1 cellular context compared by ENCODE assay signal in the genomic region with DNA sequence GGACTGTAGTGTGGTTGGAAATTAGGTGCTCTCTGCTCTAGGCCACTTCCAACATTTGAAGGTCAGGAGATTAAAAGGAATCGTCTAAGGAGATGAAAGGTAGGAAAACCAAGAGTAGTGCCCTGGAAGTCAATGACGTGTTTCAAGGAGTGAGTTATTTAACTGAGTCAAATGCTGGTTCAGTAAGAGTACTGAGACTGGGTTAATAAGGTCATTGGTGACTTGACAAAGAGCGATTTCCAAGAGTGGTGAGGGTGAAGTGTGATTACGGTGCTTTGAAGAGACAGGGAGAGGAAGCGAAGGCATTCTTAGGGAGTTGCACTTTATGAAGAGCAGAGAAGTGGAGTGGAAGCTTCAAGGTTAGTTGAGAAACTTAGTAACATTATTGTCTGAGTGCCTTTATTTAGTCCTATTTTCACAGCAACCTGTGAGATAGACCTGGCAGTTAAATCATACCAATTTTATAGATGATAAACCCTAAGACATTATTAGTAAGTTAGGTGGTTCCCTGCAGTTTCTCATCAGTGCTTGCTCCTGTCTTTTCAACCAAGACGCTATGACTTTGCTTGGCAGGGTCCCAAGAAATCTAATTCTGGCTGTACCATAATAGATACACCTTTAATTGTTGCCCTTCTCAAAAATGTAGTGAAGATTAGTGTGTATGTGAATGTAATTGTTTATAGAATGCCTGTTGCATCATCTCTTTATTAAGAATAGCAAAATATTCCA.
TF ChIP-seq lines count a peak whose summit lies in the region.

No MANE protein-coding gene starts in this region.

TF ChIP-seq in HepG2, 621 proteins besides CTCF, POLR2A, EP300 and RAD21:
- TF ChIP-seq RBM22 (optimal IDR thresholded peaks at IDR 0.05; ENCODE audit: low read length), result peak; percentile 50
- TF ChIP-seq, protein P1, sequence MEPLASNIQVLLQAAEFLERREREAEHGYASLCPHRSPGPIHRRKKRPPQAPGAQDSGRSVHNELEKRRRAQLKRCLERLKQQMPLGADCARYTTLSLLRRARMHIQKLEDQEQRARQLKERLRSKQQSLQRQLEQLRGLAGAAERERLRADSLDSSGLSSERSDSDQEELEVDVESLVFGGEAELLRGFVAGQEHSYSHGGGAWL (CRISPR knock-in tag; IDR thresholded peaks at IDR 0.05), result no peak
- TF ChIP-seq RBFOX2 (IDR thresholded peaks at IDR 0.05; ENCODE audit: low read depth, low read length), result peak; percentile 55
TF ChIP-seq in HepG2: peak in this region for 2.
